ENCODE assay signal across 13 cellular contexts in the genomic region with DNA sequence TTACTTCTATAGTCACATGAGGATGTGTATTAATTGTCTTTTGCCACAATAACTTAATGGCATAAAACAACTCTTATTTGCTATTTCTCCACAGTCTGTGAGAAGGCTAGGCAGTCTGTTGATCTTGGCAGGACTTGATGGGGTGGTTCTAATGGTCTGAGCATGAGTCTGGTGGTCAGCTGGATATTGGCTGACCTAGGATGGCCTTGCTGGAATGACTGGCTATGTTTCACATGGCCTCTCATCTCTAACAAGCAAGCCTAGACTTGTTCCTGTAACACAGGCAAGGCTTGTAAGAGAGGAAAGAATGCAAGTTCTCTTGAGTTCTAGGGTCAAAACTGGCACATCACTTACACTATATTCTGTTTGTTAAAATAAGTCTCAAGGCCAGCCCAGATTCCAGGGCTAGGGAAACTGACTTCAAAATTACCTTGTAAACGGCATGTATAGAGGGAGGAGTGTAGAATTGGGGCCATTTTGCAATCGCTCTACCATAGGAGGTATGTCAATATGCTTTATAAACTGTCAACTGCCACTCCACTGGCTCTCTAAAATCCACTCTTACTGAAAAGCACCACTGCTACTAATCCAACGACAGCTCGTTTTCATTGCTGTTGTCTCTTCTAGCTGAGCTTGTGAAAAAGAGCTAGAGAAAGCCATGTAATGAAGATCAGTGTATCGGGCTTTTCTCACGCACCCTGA.
A peak's percentile ranks its signal among the peaks of the same experiment; 100 is the strongest.
DNase-seq lines count a peak whose midpoint lies in the region; ATAC-seq and TF ChIP-seq lines count a peak whose summit lies in the region.
"Had no signal": no experiment of that assay in that cellular context is flagged by ENCODE, and none has a peak within 500 bp of the region (broad histone marks: within the 10 kb centered on the region; RNA-seq: fewer than 3 reads in every experiment).

No MANE protein-coding gene starts in this region.

- no peak for TF ChIP-seq CTCF in HFFc6 (IDR thresholded peaks at IDR 0.05)
- TF ChIP-seq CTCF in RWPE1 (conservative IDR thresholded peaks at IDR 0.05; ENCODE audit: low read depth) = no peak
- no peak for TF ChIP-seq CTCF in gastroesophageal sphincter (IDR thresholded peaks at IDR 0.05)
- TF ChIP-seq CTCF in psoas muscle (IDR thresholded peaks at IDR 0.05) = no peak

- no peaks in the 10 kb centered on the region for H3K9me3 Mint-ChIP-seq in HFFc6

- ATAC-seq in gastroesophageal sphincter (peak; percentile 51), psoas muscle (peak in 1 of 4 donors; percentile 34)

- H3K36me3 Mint-ChIP-seq in HFFc6 (ENCODE audit: low read depth) = no peaks in the 10 kb centered on the region

- no peak for TF ChIP-seq POLR2A in gastroesophageal sphincter (IDR thresholded peaks at IDR 0.05)

- POLR2A ChIA-PET in RWPE1 (lab: Yijun Ruan, JAX; ENCODE audit: low non-redundant PET) = no interaction called here

- WGBS in gastroesophageal sphincter (ENCODE audit: low coverage in 1 of 2), 2 donors = 83 to 94% methylated on average over 5 to 6 of the region's 6 CpGs
- WGBS in psoas muscle, 3 donors = 46 to 57% (median 52%) methylated on average over 6 of the region's 6 CpGs

- H3K4me3 Mint-ChIP-seq in HFFc6 = peak overlapping the region; percentile 17; the same call in 1 of the 2 replicates

- H3K4me1 ChIP-seq in gastroesophageal sphincter (peaks cover 0 to 5% (median 3%) of the 10 kb centered on the region in 3 donors), psoas muscle (no peaks in the 10 kb centered on the region)

- H3K9me3 ChIP-seq in gastroesophageal sphincter (no peaks in the 10 kb centered on the region), psoas muscle (no peaks in the 10 kb centered on the region)

- CTCF ChIA-PET in RWPE1 (lab: Yijun Ruan, JAX) = interaction anchor here (0.5 kb wide), 1 partner anchor 940 kb away, joined by 3 read pairs; no protein-coding TSS in a partner anchor

- no peaks in the 10 kb centered on the region; the same call in 1 of the 2 replicates for H3K27me3 Mint-ChIP-seq in HFFc6 (ENCODE audit: insufficient read depth)
- H3K27me3 Mint-ChIP-seq: progenitor cell of endocrine pancreas had no signal

- H3K27me3 ChIP-seq in gastroesophageal sphincter (no peaks in the 10 kb centered on the region), psoas muscle (ENCODE audit: insufficient read depth in 3 of 3, low read length in 2 of 3) (no peaks in the 10 kb centered on the region)

- H3K4me3 ChIP-seq in gastroesophageal sphincter = no peak overlapping the region
- no peak overlapping the region for H3K4me3 ChIP-seq in psoas muscle

- H3K4me1 Mint-ChIP-seq in HFFc6 (ENCODE audit: low read depth) = peaks cover 63% of the 10 kb centered on the region

- TF ChIP-seq EP300 in gastroesophageal sphincter (IDR thresholded peaks at IDR 0.05) = no peak

- peak overlapping the region; percentile 71 for H3K27ac Mint-ChIP-seq in HFFc6
- H3K27ac Mint-ChIP-seq: progenitor cell of endocrine pancreas had no signal

- H3K36me3 ChIP-seq in gastroesophageal sphincter (no peaks in the 10 kb centered on the region), psoas muscle (ENCODE audit: insufficient read depth in 1 of 2, low read depth in 1 of 2) (no peaks in the 10 kb centered on the region)

- intact Hi-C loops in psoas muscle (cut with DNase I) = no loop called here

- H3K27ac ChIP-seq in RWPE1 (no peak overlapping the region), gastroesophageal sphincter (peak overlapping the region in 1 of 4 donors; percentile 14), psoas muscle (peak overlapping the region; percentile 27)

- DNase-seq in HFFc6 (peak; percentile 20), RWPE1 (ENCODE audit: low spot score) (peak; percentile 61), psoas muscle (no peak), SHP77 treated with DMSO at 0.1 percent for 48 hours (lab: John Stamatoyannopoulos, UW) (no peak), NCI-H2227 (lab: John Stamatoyannopoulos, UW; ENCODE audit: unreplicated experiment) (no peak), globus pallidus (ENCODE audit: low spot score) (no peak), amygdala (lab: John Stamatoyannopoulos, UW) (no peak)
- DNase-seq: cerebellar nuclear complex; COR-L47; NCI-H2171 treated with DMSO at 0.1 percent for 48 hours; stimulated activated CD8-positive, alpha-beta memory T cell treated with anti-CD3 and anti-CD28 coated beads, Interleukin-4, amount 100 ng/mL, for 48 hours had no signal

Comparison
In these comparisons a context has a peak if more than half of its experiments do, and no peak if none do; other contexts are left out.
1. DNase-seq: peak in HFFc6 (single experiment) and RWPE1 (single experiment); none in psoas muscle (0 of 2), SHP77 treated with DMSO at 0.1 percent for 48 hours (single experiment), NCI-H2227 (single experiment), globus pallidus (single experiment) and amygdala (0 of 56).